Comparison of ENCODE assay signal across 17 cellular contexts in genomic region chr17:17349724-17350106, GRCh38.
"Had no signal": no experiment of that assay in that cellular context is flagged by ENCODE, and none has a peak within 500 bp of the region (broad histone marks: within the 10 kb centered on the region; RNA-seq: fewer than 3 reads in every experiment).

No MANE protein-coding gene starts in this region.

- H3K36me3 ChIP-seq: brain microvascular endothelial cell, left lung, stomach had no signal

- H3K4me3 Mint-ChIP-seq: activated CD4-positive, alpha-beta memory T cell treated with anti-CD3 and anti-CD28 coated beads, Interleukin-2, amount 10 ng/mL, durations not matched to agents 7 days and 5 days; activated CD4-positive, alpha-beta T cell treated with anti-CD3 and anti-CD28 coated beads for 36 hours; activated T-cell treated with anti-CD3 and anti-CD28 coated beads, Interleukin-2, amount 50 U/mL, for 72 hours; dendritic cell treated with granulocyte-macrophage colony-stimulating factor and Interleukin-4, amounts not matched to agents 40 ng/mL and 50 ng/mL, for 4 days; effector memory CD8-positive, alpha-beta T cell; memory B cell; naive thymus-derived CD8-positive, alpha-beta T cell; T-helper 1 cell treated with Interleukin-12 subunit alpha and Interleukin-12 subunit beta and Interleukin-4 antibody, amounts not matched to agents 30 μg/mL and 1 μg/mL, for 36 hours had no signal

- H3K4me1 Mint-ChIP-seq: activated CD4-positive, alpha-beta memory T cell treated with anti-CD3 and anti-CD28 coated beads, Interleukin-2, amount 10 ng/mL, durations not matched to agents 7 days and 5 days; activated CD4-positive, alpha-beta T cell treated with anti-CD3 and anti-CD28 coated beads for 36 hours; memory B cell had no signal

- H3K4me3 ChIP-seq: gastroesophageal sphincter, left lung, mucosa of descending colon, stomach had no signal

- H3K27me3 ChIP-seq: brain microvascular endothelial cell had no signal

- H3K9me3 ChIP-seq: gastroesophageal sphincter, left lung, mucosa of descending colon, stomach had no signal

- H3K36me3 Mint-ChIP-seq: memory B cell had no signal

- DNase-seq: activated CD4-positive, alpha-beta memory T cell treated with anti-CD3 and anti-CD28 coated beads, Interleukin-2, amount 10 ng/mL, durations not matched to agents 7 days and 5 days; activated CD4-positive, alpha-beta T cell treated with anti-CD3 and anti-CD28 coated beads for 36 hours; activated T-cell treated with anti-CD3 and anti-CD28 coated beads, Interleukin-2, amount 50 U/mL, for 72 hours; anterior cingulate cortex; effector memory CD8-positive, alpha-beta T cell; left lung; mucosa of descending colon; naive thymus-derived CD8-positive, alpha-beta T cell; nucleus accumbens; right cardiac atrium; stomach had no signal

- H3K27ac Mint-ChIP-seq: activated CD4-positive, alpha-beta memory T cell treated with anti-CD3 and anti-CD28 coated beads, Interleukin-2, amount 10 ng/mL, durations not matched to agents 7 days and 5 days; activated CD4-positive, alpha-beta T cell treated with anti-CD3 and anti-CD28 coated beads for 36 hours; activated T-cell treated with anti-CD3 and anti-CD28 coated beads, Interleukin-2, amount 50 U/mL, for 72 hours; dendritic cell treated with granulocyte-macrophage colony-stimulating factor and Interleukin-4, amounts not matched to agents 40 ng/mL and 50 ng/mL, for 4 days; memory B cell; naive thymus-derived CD8-positive, alpha-beta T cell; T-helper 1 cell treated with Interleukin-12 subunit alpha and Interleukin-12 subunit beta and Interleukin-4 antibody, amounts not matched to agents 30 μg/mL and 1 μg/mL, for 36 hours had no signal

- ATAC-seq: activated CD4-positive, alpha-beta T cell treated with anti-CD3 and anti-CD28 coated beads for 36 hours; activated T-cell treated with anti-CD3 and anti-CD28 coated beads, Interleukin-2, amount 50 U/mL, for 72 hours; effector memory CD8-positive, alpha-beta T cell; gastroesophageal sphincter; left lung; mucosa of descending colon; naive thymus-derived CD8-positive, alpha-beta T cell had no signal

- H3K27me3 Mint-ChIP-seq: activated CD4-positive, alpha-beta memory T cell treated with anti-CD3 and anti-CD28 coated beads, Interleukin-2, amount 10 ng/mL, durations not matched to agents 7 days and 5 days; activated CD4-positive, alpha-beta T cell treated with anti-CD3 and anti-CD28 coated beads for 36 hours; dendritic cell treated with granulocyte-macrophage colony-stimulating factor and Interleukin-4, amounts not matched to agents 40 ng/mL and 50 ng/mL, for 4 days had no signal

- H3K9me3 Mint-ChIP-seq: activated CD4-positive, alpha-beta memory T cell treated with anti-CD3 and anti-CD28 coated beads, Interleukin-2, amount 10 ng/mL, durations not matched to agents 7 days and 5 days; activated T-cell treated with anti-CD3 and anti-CD28 coated beads, Interleukin-2, amount 50 U/mL, for 72 hours; dendritic cell treated with granulocyte-macrophage colony-stimulating factor and Interleukin-4, amounts not matched to agents 40 ng/mL and 50 ng/mL, for 4 days; effector memory CD8-positive, alpha-beta T cell; memory B cell; naive thymus-derived CD8-positive, alpha-beta T cell; T-helper 1 cell treated with Interleukin-12 subunit alpha and Interleukin-12 subunit beta and Interleukin-4 antibody, amounts not matched to agents 30 μg/mL and 1 μg/mL, for 36 hours had no signal

- H3K27ac ChIP-seq: brain microvascular endothelial cell, epithelial cell of prostate, gastroesophageal sphincter, left lung, stomach had no signal
